9 cellular contexts compared by ENCODE assay signal in genomic region chr15:44593042-44593736, GRCh38. TPM values are rescaled to one million over a fixed set of nuclear protein-coding genes. Genes with fewer than 3 reads are reported as not detected.
DNase-seq lines count a peak whose midpoint lies in the region; ATAC-seq, FAIRE-seq and TF ChIP-seq lines count a peak whose summit lies in the region.
"Had no signal": no experiment of that assay in that cellular context is flagged by ENCODE, and none has a peak within 500 bp of the region (broad histone marks: within the 10 kb centered on the region; RNA-seq: fewer than 3 reads in every experiment).

No MANE protein-coding gene starts in this region.

- no peak overlapping the region for H3K4me2 ChIP-seq in KMS-11

- no peaks in the 10 kb centered on the region for H4K20me1 ChIP-seq in KMS-11 (ENCODE audit: insufficient read depth)

- no peak for ATAC-seq in HG03439 (IDR thresholded peaks at IDR 0.05; ENCODE audit: unreplicated experiment)
- ATAC-seq in HG03378 (IDR thresholded peaks at IDR 0.05; ENCODE audit: unreplicated experiment) = no peak

- H3K9me3 ChIP-seq in adipocyte (ENCODE audit: control insufficient read depth, low read length) = no peaks in the 10 kb centered on the region

- no peak overlapping the region for H3K4me3 ChIP-seq in KMS-11 (IDR thresholded peaks at IDR 0.05; ENCODE audit: insufficient read depth, low read depth, low read length)
- H3K4me3 ChIP-seq in adipocyte (ENCODE audit: low read length) = no peak overlapping the region

- no peaks in the 10 kb centered on the region for H3K79me2 ChIP-seq in KMS-11 (ENCODE audit: insufficient read depth, low read depth)

- FAIRE-seq in D721Med (lab: Jason Lieb, UNC) = no peak
- FAIRE-seq: colon had no signal

- H2AFZ ChIP-seq in KMS-11 (ENCODE audit: low read depth) = no peak overlapping the region

- TF ChIP-seq CTCF in D721Med (IDR thresholded peaks at IDR 0.05; ENCODE audit: insufficient read depth, missing control alignments) (peak; percentile 23), KMS-11 (conservative IDR thresholded peaks at IDR 0.05; ENCODE audit: low read depth, low read length) (peak; percentile 50)

- H3K4me1 ChIP-seq in KMS-11 (ENCODE audit: low read depth, poor library complexity, severe bottlenecking) = peaks cover 43% of the 10 kb centered on the region
- H3K4me1 ChIP-seq in adipocyte (ENCODE audit: control insufficient read depth, insufficient read depth, low read length) = no peaks in the 10 kb centered on the region

- H3K36me3 ChIP-seq in KMS-11 (ENCODE audit: insufficient read depth) (no peaks in the 10 kb centered on the region), adipocyte (ENCODE audit: control insufficient read depth, insufficient read depth, low read length, severe bottlenecking) (peaks cover 88% of the 10 kb centered on the region)

- H3K27me3 ChIP-seq in KMS-11 (ENCODE audit: insufficient read depth, low read depth) (no peaks in the 10 kb centered on the region), adipocyte (replicated peaks; ENCODE audit: control insufficient read depth, insufficient read depth, low read length) (no peaks in the 10 kb centered on the region)

- no peak for DNase-seq in D721Med (ENCODE audit: insufficient read length, low spot score)
- peak; percentile 53 for DNase-seq in adipocyte (ENCODE audit: low read depth)
- DNase-seq in lung microvascular endothelial cell (ENCODE audit: low read depth in 2 of 2) = peak; percentile 35 to 48
- DNase-seq in activated effector memory CD4-positive, alpha-beta T cell treated with anti-CD3 and anti-CD28 coated beads, Interleukin-2, amount 50 U/mL, for 16 hours = no peak
- no peak for DNase-seq in HuH-7 (ENCODE audit: low spot score)

- no peak overlapping the region for H3K9ac ChIP-seq in KMS-11
- H3K9ac ChIP-seq in adipocyte (ENCODE audit: low read length) = no peak overlapping the region

- no peak overlapping the region for H3K27ac ChIP-seq in KMS-11

RNA-seq across cellular contexts. Expression of gene EIF3J, which starts 56.2 kb away (rescaled TPM):
- 33.6 and 39.3 TPM in 2 replicates for total RNA-seq in lung microvascular endothelial cell

Comparison
In these comparisons a context has a peak if more than half of its experiments do, and no peak if none do; other contexts are left out.
1. DNase-seq: peak in adipocyte (single experiment) and lung microvascular endothelial cell (2 of 2); none in D721Med (single experiment), activated effector memory CD4-positive, alpha-beta T cell treated with anti-CD3 and anti-CD28 coated beads, Interleukin-2, amount 50 U/mL, for 16 hours (single experiment) and HuH-7 (single experiment).